ENCODE assay signal across 6 cellular contexts in the genomic region with DNA sequence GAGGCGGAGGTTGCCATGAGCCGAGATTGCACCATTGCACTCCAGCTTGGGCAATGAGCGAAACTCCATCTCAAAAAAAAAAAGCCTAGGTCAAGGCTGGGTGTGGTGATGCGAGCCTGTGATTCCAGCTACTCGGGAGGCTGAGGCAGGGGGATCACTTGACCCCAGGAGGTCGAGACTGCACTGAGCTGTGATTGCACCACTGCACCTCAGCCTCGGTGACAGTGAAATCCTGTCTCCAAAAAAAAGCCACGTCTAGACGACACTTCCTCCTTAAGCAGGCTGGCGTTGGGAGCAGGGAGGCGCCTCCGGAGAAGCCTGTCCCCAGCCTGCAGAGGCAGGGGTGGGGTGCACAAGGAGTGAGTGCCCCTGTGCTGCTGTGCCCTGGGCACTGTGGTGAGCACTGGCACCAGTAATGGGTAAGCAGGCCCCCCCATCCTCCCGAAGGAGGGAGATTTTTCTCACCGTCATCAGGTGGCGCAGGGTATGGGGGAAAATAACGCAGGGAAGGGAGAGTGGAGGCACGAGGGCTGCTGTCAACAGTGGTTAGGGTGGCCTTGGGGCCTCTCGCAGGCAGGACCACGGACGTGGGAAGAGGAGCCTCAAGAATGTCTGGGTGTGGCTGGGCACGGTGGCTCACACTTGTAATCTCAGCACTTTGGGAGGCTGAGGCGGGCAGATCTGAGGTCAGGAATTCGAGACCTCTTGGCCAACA. TPM values are rescaled to one million over a fixed set of nuclear protein-coding genes. Genes with fewer than 3 reads are reported as not detected.
DNase-seq lines count a peak whose midpoint lies in the region; ATAC-seq, FAIRE-seq and TF ChIP-seq lines count a peak whose summit lies in the region.

No MANE protein-coding gene starts in this region.

- no peak overlapping the region for H2AFZ ChIP-seq in astrocyte (ENCODE audit: low read depth, low read length)

- H3K36me3 ChIP-seq in astrocyte (ENCODE audit: insufficient read depth, low read length) (peaks cover 13% of the 10 kb centered on the region), thymus (ENCODE audit: control insufficient read depth, insufficient read depth) (peaks cover 75% of the 10 kb centered on the region)

- H3K9me3 ChIP-seq in astrocyte (ENCODE audit: insufficient read depth, low read depth, low read length) (no peaks in the 10 kb centered on the region), thymus (ENCODE audit: control insufficient read depth) (no peaks in the 10 kb centered on the region)

- H3K4me1 ChIP-seq in astrocyte (ENCODE audit: insufficient read depth, low read length) (peaks cover 6% of the 10 kb centered on the region), thymus (ENCODE audit: control insufficient read depth, insufficient read depth, low read length) (peaks cover 7% of the 10 kb centered on the region)

- ATAC-seq in GM21515 (IDR thresholded peaks at IDR 0.05; ENCODE audit: unreplicated experiment) = no peak

- no peak overlapping the region for H3K4me2 ChIP-seq in astrocyte (ENCODE audit: low read length)

- H3K36me3 Mint-ChIP-seq in astrocyte (ENCODE audit: low read depth, unreplicated experiment) = peaks cover 13% of the 10 kb centered on the region

- H4K20me1 ChIP-seq in astrocyte (ENCODE audit: insufficient read depth, low read length) = peaks cover 80% of the 10 kb centered on the region

- peak overlapping the region; percentile 57 for H3K4me3 Mint-ChIP-seq in astrocyte (ENCODE audit: unreplicated experiment)

- H3K9me3 Mint-ChIP-seq in astrocyte (ENCODE audit: unreplicated experiment) = no peaks in the 10 kb centered on the region

- H3K4me3 ChIP-seq in astrocyte (ENCODE audit: insufficient read depth, low read depth, low read length) (no peak overlapping the region), thymus (ENCODE audit: low read length) (no peak overlapping the region)

- H3K9ac ChIP-seq in astrocyte (ENCODE audit: low read length) = no peak overlapping the region

- peaks cover 12% of the 10 kb centered on the region for H3K4me1 Mint-ChIP-seq in astrocyte (ENCODE audit: low read depth, unreplicated experiment)

- H3K27me3 Mint-ChIP-seq in astrocyte (ENCODE audit: low read depth, unreplicated experiment) = no peaks in the 10 kb centered on the region

- FAIRE-seq in astrocyte (lab: Jason Lieb, UNC) = no peak

- WGBS in thymus = 87% methylated on average over 23 of the region's 23 CpGs

- H3K27ac ChIP-seq in astrocyte (ENCODE audit: low read depth, low read length) = no peak overlapping the region
- peak overlapping the region; percentile 56 for H3K27ac ChIP-seq in thymus (ENCODE audit: low read depth)

- H3K79me2 ChIP-seq in astrocyte (ENCODE audit: insufficient read depth, low read length) = peaks cover 39% of the 10 kb centered on the region

- peak; percentile 47 to 48 for DNase-seq in activated CD4-positive, alpha-beta T cell treated with anti-CD3 and anti-CD28 coated beads for 4 hours
- no peak for DNase-seq in activated CD4-positive, alpha-beta T cell treated with anti-CD3 and anti-CD28 coated beads for 1 hour
- DNase-seq in astrocyte (ENCODE audit: low read depth) = no peak
- DNase-seq in LoVo (ENCODE audit: low spot score) = no peak

- TF ChIP-seq CTCF in astrocyte (IDR thresholded peaks at IDR 0.05; ENCODE audit: insufficient read depth, low read depth, low read length) = no peak

- H3K27ac Mint-ChIP-seq in astrocyte (ENCODE audit: unreplicated experiment) = peak overlapping the region; percentile 72

- no peaks in the 10 kb centered on the region for H3K27me3 ChIP-seq in astrocyte (ENCODE audit: insufficient read depth, low read length)
- no peaks in the 10 kb centered on the region for H3K27me3 ChIP-seq in thymus (ENCODE audit: control insufficient read depth, insufficient read depth)

RNA-seq across cellular contexts. Expression of gene P2RY11, which starts 0.7 kb away (rescaled TPM):
- 19.3 and 22.8 TPM in 2 replicates for total RNA-seq in astrocyte
- polyA plus RNA-seq in thymus = 14.5 TPM

RNA-seq across cellular contexts. Expression of gene PPAN, which starts 6.0 kb away (rescaled TPM):
- 54.2 and 55.6 TPM in 2 replicates for total RNA-seq in astrocyte
- 54.9 TPM for polyA plus RNA-seq in thymus

RNA-seq across cellular contexts. Expression of gene EIF3G, which starts 7.5 kb away (rescaled TPM):
- total RNA-seq in astrocyte = 207 and 215 TPM in 2 replicates
- polyA plus RNA-seq in thymus = 188 TPM

RNA-seq across cellular contexts. Expression of gene ANGPTL6, which starts 9.7 kb away (rescaled TPM):
- 0.24 TPM in 1 of 2 replicates, not detected in the other for total RNA-seq in astrocyte
- 4.7 TPM for polyA plus RNA-seq in thymus

RNA-seq across cellular contexts. Expression of gene SHFL, which starts 26.1 kb away (rescaled TPM):
- 73.5 and 86.8 TPM in 2 replicates for total RNA-seq in astrocyte
- polyA plus RNA-seq in thymus = 55.6 TPM

Comparison
In these comparisons a context has a peak if more than half of its experiments do, and no peak if none do; other contexts are left out.
1. DNase-seq: peak in activated CD4-positive, alpha-beta T cell treated with anti-CD3 and anti-CD28 coated beads for 4 hours (2 of 2); none in activated CD4-positive, alpha-beta T cell treated with anti-CD3 and anti-CD28 coated beads for 1 hour (single experiment), astrocyte (single experiment) and LoVo (single experiment).